In the genomic region with DNA sequence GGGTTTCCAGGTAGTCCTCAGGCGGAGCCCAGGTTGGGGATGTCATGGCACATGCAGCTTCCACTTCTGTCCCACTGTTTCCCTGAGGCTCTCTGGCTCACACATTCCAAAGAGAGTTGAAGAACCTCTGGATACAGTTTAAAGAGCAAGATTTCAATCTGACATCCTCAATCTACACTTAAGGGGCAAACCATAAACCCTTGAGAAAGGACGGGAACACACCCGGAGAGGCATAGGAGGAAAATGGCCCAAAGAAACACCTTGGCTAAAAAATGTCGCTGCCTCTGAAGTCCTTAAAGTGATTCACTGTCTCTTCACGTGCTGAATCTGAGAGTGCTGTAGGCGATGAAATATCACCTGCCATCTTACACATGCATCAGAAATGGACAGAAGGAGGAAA, we compare ENCODE assay signal across 1 cellular context.
TF ChIP-seq lines count a peak whose summit lies in the region.

No MANE protein-coding gene starts in this region.

TF ChIP-seq in GM12878, 131 proteins besides CTCF, POLR2A, EP300 and RAD21 (continued from another document):
- TF ChIP-seq SMARCA5 (IDR thresholded peaks at IDR 0.05) (no peak), NFIC (IDR thresholded peaks at IDR 0.05; ENCODE audit: low read depth, low read length) (no peak), ZNF384 (IDR thresholded peaks at IDR 0.05; ENCODE audit: borderline replicate concordance, low read depth, low read length) (no peak), ZBTB33 (IDR thresholded peaks at IDR 0.05) (no peak), ZNF687 (IDR thresholded peaks at IDR 0.05) (no peak), ZNF622 (IDR thresholded peaks at IDR 0.05) (no peak), ATF2 (IDR thresholded peaks at IDR 0.05; ENCODE audit: low read length) (no peak), YY1 (IDR thresholded peaks at IDR 0.05; ENCODE audit: low read depth, low read length) (no peak), HDAC2 (IDR thresholded peaks at IDR 0.05) (no peak), MYB (IDR thresholded peaks at IDR 0.05; ENCODE audit: borderline replicate concordance, low read depth, low read length) (no peak), DPF2 (IDR thresholded peaks at IDR 0.05) (no peak), ATF3 (IDR thresholded peaks at IDR 0.05; ENCODE audit: borderline replicate concordance, extremely low read depth, low read depth, low read length) (no peak)
- TF ChIP-seq, protein P1, sequence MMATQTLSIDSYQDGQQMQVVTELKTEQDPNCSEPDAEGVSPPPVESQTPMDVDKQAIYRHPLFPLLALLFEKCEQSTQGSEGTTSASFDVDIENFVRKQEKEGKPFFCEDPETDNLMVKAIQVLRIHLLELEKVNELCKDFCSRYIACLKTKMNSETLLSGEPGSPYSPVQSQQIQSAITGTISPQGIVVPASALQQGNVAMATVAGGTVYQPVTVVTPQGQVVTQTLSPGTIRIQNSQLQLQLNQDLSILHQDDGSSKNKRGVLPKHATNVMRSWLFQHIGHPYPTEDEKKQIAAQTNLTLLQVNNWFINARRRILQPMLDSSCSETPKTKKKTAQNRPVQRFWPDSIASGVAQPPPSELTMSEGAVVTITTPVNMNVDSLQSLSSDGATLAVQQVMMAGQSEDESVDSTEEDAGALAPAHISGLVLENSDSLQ (IDR thresholded peaks at IDR 0.05), result no peak
